In the genomic region with DNA sequence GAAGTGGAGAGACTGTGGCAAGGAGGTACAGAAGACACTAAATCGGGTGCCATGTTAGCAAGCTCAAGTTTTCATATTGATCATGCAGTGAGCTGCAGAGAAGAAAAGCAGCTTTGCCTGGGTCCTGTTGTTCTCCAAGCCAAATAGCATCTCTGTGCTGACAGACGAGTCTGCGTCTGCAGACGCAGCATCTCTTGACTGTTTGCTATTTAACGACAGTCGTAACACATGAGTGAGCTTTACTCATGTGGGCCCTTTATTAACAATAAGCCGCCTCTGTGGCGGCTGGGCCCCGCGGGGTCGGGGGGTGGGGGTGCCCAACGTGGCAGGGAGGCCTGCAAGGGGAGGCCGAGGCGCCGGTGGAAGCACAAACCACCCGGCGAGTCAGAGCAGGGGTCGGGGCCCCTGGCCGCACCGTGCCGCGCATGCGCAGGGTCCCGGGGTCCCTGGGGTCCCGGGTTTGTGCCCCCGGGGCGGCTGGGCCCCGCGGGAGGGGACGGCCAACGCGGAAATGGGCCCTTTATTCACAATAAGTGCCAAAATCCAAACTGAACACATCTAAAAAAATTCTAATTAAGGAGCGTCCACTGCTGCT, we compare ENCODE assay signal across 18 cellular contexts.
"Had no signal": no experiment of that assay in that cellular context is flagged by ENCODE, and none has a peak within 500 bp of the region (broad histone marks: within the 10 kb centered on the region; RNA-seq: fewer than 3 reads in every experiment).

No MANE protein-coding gene starts in this region.

- H3K4me3 ChIP-seq: gastroesophageal sphincter, thyroid gland, vagina had no signal

- H3K36me3 ChIP-seq: brain microvascular endothelial cell, gastroesophageal sphincter, thyroid gland, vagina had no signal

- H3K4me3 Mint-ChIP-seq: activated naive CD8-positive, alpha-beta T cell; activated T-cell treated with anti-CD3 and anti-CD28 coated beads, Interleukin-2, amount 50 U/mL, for 4 hours; dendritic cell treated with granulocyte-macrophage colony-stimulating factor and Interleukin-4, amounts not matched to agents 40 ng/mL and 50 ng/mL, for 4 days; effector memory CD8-positive, alpha-beta T cell had no signal

- H3K27me3 ChIP-seq: brain microvascular endothelial cell, gastroesophageal sphincter, thyroid gland, vagina had no signal

- H3K27me3 Mint-ChIP-seq: activated naive CD8-positive, alpha-beta T cell; effector memory CD8-positive, alpha-beta T cell had no signal

- H3K36me3 Mint-ChIP-seq: activated naive CD8-positive, alpha-beta T cell had no signal

- H3K9me3 Mint-ChIP-seq: activated T-cell treated with anti-CD3 and anti-CD28 coated beads, Interleukin-2, amount 50 U/mL, for 4 hours; dendritic cell treated with granulocyte-macrophage colony-stimulating factor and Interleukin-4, amounts not matched to agents 40 ng/mL and 50 ng/mL, for 4 days; effector memory CD8-positive, alpha-beta T cell had no signal

- DNase-seq: activated CD4-positive, alpha-beta T cell treated with anti-CD3 and anti-CD28 coated beads, Interleukin-2, amount 50 U/mL, for 48 hours; activated CD4-positive, CD25-positive, alpha-beta regulatory T cell treated with anti-CD3 and anti-CD28 coated beads, Interleukin-2, amount 50 U/mL, for 72 hours; activated gamma-delta T cell; activated T-cell treated with anti-CD3 and anti-CD28 coated beads, Interleukin-2, amount 50 U/mL, for 4 hours; amygdala; brain microvascular endothelial cell; cerebellar nuclear complex; effector memory CD8-positive, alpha-beta T cell; left ventricle myocardium superior; nucleus accumbens; stimulated activated CD4-positive, alpha-beta T cell treated with anti-CD3 and anti-CD28 coated beads, Interleukin-15, amount 100 ng/mL, for 24 hours; stimulated activated CD4-positive, alpha-beta T cell treated with anti-CD3 and anti-CD28 coated beads, Interleukin-4, amount 100 ng/mL, for 24 hours; thyroid gland had no signal

- ATAC-seq: activated T-cell treated with anti-CD3 and anti-CD28 coated beads, Interleukin-2, amount 50 U/mL, for 4 hours; effector memory CD8-positive, alpha-beta T cell; gastroesophageal sphincter; left ventricle myocardium superior had no signal

- FAIRE-seq: keratinocyte had no signal

- H3K27ac Mint-ChIP-seq: activated naive CD8-positive, alpha-beta T cell; dendritic cell treated with granulocyte-macrophage colony-stimulating factor and Interleukin-4, amounts not matched to agents 40 ng/mL and 50 ng/mL, for 4 days; effector memory CD8-positive, alpha-beta T cell had no signal
